ENCODE assay signal across 2 cellular contexts in genomic region chr17:8150194-8151119, GRCh38.
TF ChIP-seq lines count a peak whose summit lies in the region.

No MANE protein-coding gene starts in this region.

TF ChIP-seq in HEK293, 187 proteins besides CTCF, POLR2A, EP300 and RAD21:
- TF ChIP-seq ZNF830 (tag by site-specific recombination; IDR thresholded peaks at IDR 0.05; ENCODE audit: low read depth): no peak
- TF ChIP-seq YY1 (tag by site-specific recombination; IDR thresholded peaks at IDR 0.05): no peak
- TF ChIP-seq SCRT2 (tag by site-specific recombination; IDR thresholded peaks at IDR 0.05): peak; percentile 60
- TF ChIP-seq ZNF654 (tag by site-specific recombination; IDR thresholded peaks at IDR 0.05; ENCODE audit: low read depth): no peak
TF ChIP-seq in HEK293: peak in this region for 1.

TF ChIP-seq in GM12878, 131 proteins besides CTCF, POLR2A, EP300 and RAD21:
- no peak for TF ChIP-seq EGR1 (IDR thresholded peaks at IDR 0.05; ENCODE audit: borderline replicate concordance in 1 of 2, low read depth in 2 of 2, low read length in 2 of 2)
- TF ChIP-seq NR2F1 (conservative IDR thresholded peaks at IDR 0.05): no peak
- no peak for TF ChIP-seq TCF3 (IDR thresholded peaks at IDR 0.05; ENCODE audit: borderline replicate concordance, insufficient read depth, low read depth, low read length)
- TF ChIP-seq STAT1 (conservative IDR thresholded peaks at IDR 0.05): no peak
- TF ChIP-seq PBX3 (IDR thresholded peaks at IDR 0.05; ENCODE audit: insufficient replicate concordance, low read depth, low read length): no peak
- no peak for TF ChIP-seq NR2C1 (IDR thresholded peaks at IDR 0.05)
- TF ChIP-seq MEF2B (IDR thresholded peaks at IDR 0.05; ENCODE audit: partially characterized antibody, poor library complexity, severe bottlenecking): no peak
- TF ChIP-seq USF1 (IDR thresholded peaks at IDR 0.05; ENCODE audit: borderline replicate concordance, extremely low read length, insufficient read depth, low read depth, low read length): no peak
- TF ChIP-seq TCF12 (IDR thresholded peaks at IDR 0.05; ENCODE audit: low read depth, low read length): no peak
- TF ChIP-seq SREBF2 (IDR thresholded peaks at IDR 0.05; ENCODE audit: low read length): no peak
